19 cellular contexts compared by ENCODE assay signal in the genomic region with DNA sequence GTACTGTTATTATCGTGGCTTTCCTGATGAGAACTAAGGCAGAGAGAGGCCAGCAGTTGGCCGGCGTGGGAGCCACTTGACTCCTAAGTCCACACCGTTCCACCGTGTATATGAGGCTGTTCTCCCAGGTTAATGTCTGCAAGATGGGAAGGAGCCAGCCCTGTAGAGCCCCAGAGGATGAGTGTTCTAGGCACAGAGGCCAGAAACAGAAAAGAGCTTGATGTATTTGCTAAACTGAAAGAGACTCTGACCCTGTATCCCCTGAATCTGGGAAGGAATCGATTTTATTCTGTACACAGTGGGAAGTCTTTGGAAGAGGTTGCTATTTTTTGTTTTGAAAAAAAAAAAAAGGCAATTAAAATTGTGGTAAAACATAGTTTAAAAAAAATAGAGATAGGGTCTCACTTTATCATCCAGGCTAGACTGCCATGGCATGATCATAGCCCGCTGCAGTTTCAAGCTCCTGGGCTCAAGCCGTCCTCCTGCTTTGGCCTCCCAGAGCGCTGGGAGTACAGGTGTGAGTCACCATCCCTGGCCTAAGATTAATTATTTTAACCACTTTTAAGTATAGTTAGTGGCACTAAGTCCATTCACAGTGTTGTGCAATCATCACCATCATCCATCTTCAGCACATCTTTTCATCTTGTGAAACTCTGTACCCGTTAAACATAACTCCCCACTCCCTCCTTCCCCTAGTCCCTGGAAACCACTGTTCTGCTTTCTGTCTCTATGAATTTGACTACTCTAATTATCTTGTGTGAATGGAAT.
DNase-seq lines count a peak whose midpoint lies in the region; ATAC-seq and TF ChIP-seq lines count a peak whose summit lies in the region.
"Had no signal": no experiment of that assay in that cellular context is flagged by ENCODE, and none has a peak within 500 bp of the region (broad histone marks: within the 10 kb centered on the region; RNA-seq: fewer than 3 reads in every experiment).

No MANE protein-coding gene starts in this region.

- CTCF ChIA-PET in WTC11 (lab: Charles Lee) = no interaction called here

- no peak for TF ChIP-seq CTCF in WTC11 (IDR thresholded peaks at IDR 0.05)
- TF ChIP-seq CTCF in fibroblast of pulmonary artery (IDR thresholded peaks at IDR 0.05; ENCODE audit: low read length, missing control alignments) = no peak

- H3K36me3 Mint-ChIP-seq in WTC11 = no peaks in the 10 kb centered on the region; the same call in 1 of the 2 replicates
- H3K36me3 Mint-ChIP-seq in immature natural killer cell = no peaks in the 10 kb centered on the region
- H3K36me3 Mint-ChIP-seq: activated naive CD4-positive, alpha-beta T cell treated with anti-CD3 and anti-CD28 coated beads, Interleukin-2, amount 10 ng/mL, durations not matched to agents 7 days and 5 days; natural killer cell treated with Interleukin-12 subunit alpha and Interleukin-12 subunit beta and Interleukin-15 and Interleukin-18, amount 100 ng/mL, for 72 hours had no signal

- no peak overlapping the region for H3K4me3 ChIP-seq in fibroblast of pulmonary artery (replicated peaks; ENCODE audit: low read depth, low read length)
- H3K4me3 ChIP-seq: pancreas, sigmoid colon, testis had no signal

- H3K27ac Mint-ChIP-seq in WTC11 (peak overlapping the region; percentile 7; the same call in 1 of the 2 replicates), immature natural killer cell (no peak overlapping the region)
- H3K27ac Mint-ChIP-seq: activated CD4-positive, alpha-beta T cell treated with anti-CD3 and anti-CD28 coated beads for 36 hours; activated naive CD4-positive, alpha-beta T cell treated with anti-CD3 and anti-CD28 coated beads, Interleukin-2, amount 10 ng/mL, durations not matched to agents 7 days and 5 days; effector memory CD8-positive, alpha-beta T cell; HFFc6; natural killer cell treated with Interleukin-12 subunit alpha and Interleukin-12 subunit beta and Interleukin-15 and Interleukin-18, amount 100 ng/mL, for 72 hours had no signal

- POLR2A ChIA-PET in WTC11 (lab: Charles Lee) = no interaction called here

- no peaks in the 10 kb centered on the region for H3K27me3 Mint-ChIP-seq in WTC11 (ENCODE audit: low read depth)
- peaks cover 6 to 11% (median 9%) of the 10 kb centered on the region in 3 donors for H3K27me3 Mint-ChIP-seq in immature natural killer cell (ENCODE audit: low read depth in 3 of 3)
- H3K27me3 Mint-ChIP-seq: activated CD4-positive, alpha-beta T cell treated with anti-CD3 and anti-CD28 coated beads for 36 hours had no signal

- H3K9me3 Mint-ChIP-seq in WTC11 (peaks cover 3% of the 10 kb centered on the region; the same call in 1 of the 2 replicates), immature natural killer cell (no peaks in the 10 kb centered on the region)
- H3K9me3 Mint-ChIP-seq: activated naive CD4-positive, alpha-beta T cell treated with anti-CD3 and anti-CD28 coated beads, Interleukin-2, amount 10 ng/mL, durations not matched to agents 7 days and 5 days; effector memory CD8-positive, alpha-beta T cell; natural killer cell treated with Interleukin-12 subunit alpha and Interleukin-12 subunit beta and Interleukin-15 and Interleukin-18, amount 100 ng/mL, for 72 hours had no signal

- H3K4me3 Mint-ChIP-seq in WTC11 = no peak overlapping the region
- no peak overlapping the region for H3K4me3 Mint-ChIP-seq in immature natural killer cell
- H3K4me3 Mint-ChIP-seq: activated CD4-positive, alpha-beta T cell treated with anti-CD3 and anti-CD28 coated beads for 36 hours; activated naive CD4-positive, alpha-beta T cell treated with anti-CD3 and anti-CD28 coated beads, Interleukin-2, amount 10 ng/mL, durations not matched to agents 7 days and 5 days; effector memory CD8-positive, alpha-beta T cell; HFFc6; natural killer cell treated with Interleukin-12 subunit alpha and Interleukin-12 subunit beta and Interleukin-15 and Interleukin-18, amount 100 ng/mL, for 72 hours had no signal

- H3K4me1 Mint-ChIP-seq in WTC11 (peaks cover 13% of the 10 kb centered on the region), immature natural killer cell (no peaks in the 10 kb centered on the region)
- H3K4me1 Mint-ChIP-seq: activated CD4-positive, alpha-beta T cell treated with anti-CD3 and anti-CD28 coated beads for 36 hours; activated naive CD4-positive, alpha-beta T cell treated with anti-CD3 and anti-CD28 coated beads, Interleukin-2, amount 10 ng/mL, durations not matched to agents 7 days and 5 days had no signal

- DNase-seq in MV-4-11 (lab: John Stamatoyannopoulos, UW) (peak; percentile 91), WTC11 (ENCODE audit: low spot score) (no peak), fibroblast of pulmonary artery (ENCODE audit: low read depth) (peak; percentile 23), renal cortical epithelial cell (ENCODE audit: low read depth) (peak; percentile 74), ecto neural progenitor cell (ENCODE audit: low spot score) (no peak), immature natural killer cell (no peak)
- DNase-seq: activated naive CD4-positive, alpha-beta T cell treated with anti-CD3 and anti-CD28 coated beads, Interleukin-2, amount 10 ng/mL, durations not matched to agents 7 days and 5 days; activated T-cell treated with anti-CD3 and anti-CD28 coated beads, Interleukin-2, amount 50 U/mL, for 48 hours; effector memory CD8-positive, alpha-beta T cell; HFFc6; hippocampal formation; NCI-H1930; NCI-H2227 treated with DMSO at 0.1 percent for 48 hours; pancreas; sigmoid colon; testis had no signal

- no peak for ATAC-seq in WTC11
- ATAC-seq in GM19023 (IDR thresholded peaks at IDR 0.05; ENCODE audit: unreplicated experiment) = no peak
- ATAC-seq: activated CD4-positive, alpha-beta T cell treated with anti-CD3 and anti-CD28 coated beads for 36 hours; effector memory CD8-positive, alpha-beta T cell; natural killer cell treated with Interleukin-12 subunit alpha and Interleukin-12 subunit beta and Interleukin-15 and Interleukin-18, amount 100 ng/mL, for 72 hours; pancreas had no signal

TF ChIP-seq in WTC11, 78 proteins besides CTCF, POLR2A, EP300 and RAD21:
- TF ChIP-seq ZNF396 (CRISPR knock-in tag; IDR thresholded peaks at IDR 0.05; ENCODE audit: borderline replicate concordance) (no peak), NR3C1 (CRISPR knock-in tag; conservative IDR thresholded peaks at IDR 0.05; ENCODE audit: low read depth) (no peak), TCF7 (CRISPR knock-in tag; IDR thresholded peaks at IDR 0.05; ENCODE audit: low read depth) (no peak), PRDM15 (CRISPR knock-in tag; IDR thresholded peaks at IDR 0.05) (no peak), ELF4 (CRISPR knock-in tag; IDR thresholded peaks at IDR 0.05; ENCODE audit: low read depth) (no peak), NR2C2 (CRISPR knock-in tag; IDR thresholded peaks at IDR 0.05) (no peak), IRF1 (CRISPR knock-in tag; IDR thresholded peaks at IDR 0.05) (no peak), MYBL2 (CRISPR knock-in tag; IDR thresholded peaks at IDR 0.05) (no peak)

Comparison
In these comparisons a context has a peak if more than half of its experiments do, and no peak if none do; other contexts are left out.
1. DNase-seq: peak in MV-4-11 (single experiment), fibroblast of pulmonary artery (single experiment) and renal cortical epithelial cell (single experiment); none in WTC11 (single experiment), ecto neural progenitor cell (single experiment) and immature natural killer cell (0 of 3).